8 cellular contexts compared by ENCODE assay signal in genomic region chr10:43606323-43607198, GRCh38. TPM values are rescaled to one million over a fixed set of nuclear protein-coding genes. Genes with fewer than 3 reads are reported as not detected.
DNase-seq lines count a peak whose midpoint lies in the region; ATAC-seq, FAIRE-seq and TF ChIP-seq lines count a peak whose summit lies in the region.

Gene ZNF485 (plus strand): TSS chr10:43606438. CDS start chr10:43607051, 613 bp downstream.

- peaks cover 4% of the 10 kb centered on the region for H3K9me3 Mint-ChIP-seq in activated T-helper 17 cell treated with anti-CD3 and anti-CD28 coated beads, Interleukin-2, amount 50 U/mL, for 72 hours
- H3K9me3 Mint-ChIP-seq in naive thymus-derived CD8-positive, alpha-beta T cell: peaks cover 0 to 2% (median 0%) of the 10 kb centered on the region in 9 donors

- no peak for FAIRE-seq in RCC 7860 (lab: Jason Lieb, UNC)

- no peaks in the 10 kb centered on the region for H3K27me3 Mint-ChIP-seq in activated T-helper 17 cell treated with anti-CD3 and anti-CD28 coated beads, Interleukin-2, amount 50 U/mL, for 72 hours
- H3K27me3 Mint-ChIP-seq in naive thymus-derived CD8-positive, alpha-beta T cell: peaks cover 0 to 4% (median 0%) of the 10 kb centered on the region in 5 donors

- POLR2A ChIA-PET in naive thymus-derived CD8-positive, alpha-beta T cell (lab: Charles Lee): interaction anchor here (0.9 to 2.2 kb wide), 5 partner anchors 11 to 43 kb away, joined by 3 to 10 read pairs (median 4); partner anchors contain the start of genes ZNF239 and ZNF32

- peak within 1 kb of the TSS; percentile 70 for H3K27ac ChIP-seq in HL-60 (replicated peaks)

- H3K27me3 ChIP-seq in HL-60 (ENCODE audit: insufficient read depth, poor library complexity, severe bottlenecking): no peaks in the 10 kb centered on the region

- peaks cover 27% of the 10 kb centered on the region for H3K4me1 Mint-ChIP-seq in activated T-helper 17 cell treated with anti-CD3 and anti-CD28 coated beads, Interleukin-2, amount 50 U/mL, for 72 hours
- H3K4me1 Mint-ChIP-seq in naive thymus-derived CD8-positive, alpha-beta T cell: peaks cover 17 to 38% (median 34%) of the 10 kb centered on the region in 4 donors

- peak within 1 kb of the TSS; percentile 43 for H3K27ac Mint-ChIP-seq in activated T-helper 17 cell treated with anti-CD3 and anti-CD28 coated beads, Interleukin-2, amount 50 U/mL, for 72 hours
- peak within 1 kb of the TSS; percentile 39 to 94 (median 86) for H3K27ac Mint-ChIP-seq in naive thymus-derived CD8-positive, alpha-beta T cell

- peak within 1 kb of the TSS; percentile 88 for H3K4me3 Mint-ChIP-seq in activated T-helper 17 cell treated with anti-CD3 and anti-CD28 coated beads, Interleukin-2, amount 50 U/mL, for 72 hours
- peak within 1 kb of the TSS; percentile 76 to 90 (median 85) for H3K4me3 Mint-ChIP-seq in naive thymus-derived CD8-positive, alpha-beta T cell

- ATAC-seq in GM19467 (IDR thresholded peaks at IDR 0.05; ENCODE audit: unreplicated experiment): peak; percentile 98
- ATAC-seq in activated T-helper 17 cell treated with anti-CD3 and anti-CD28 coated beads, Interleukin-2, amount 50 U/mL, for 72 hours (replicated peaks): peak; percentile 97
- peak; percentile 91 to 96 for ATAC-seq in naive thymus-derived CD8-positive, alpha-beta T cell

- H3K4me3 ChIP-seq in HL-60 (replicated peaks; ENCODE audit: insufficient read depth, low read length) (peak within 1 kb of the TSS; percentile 64), fibroblast of pulmonary artery (replicated peaks; ENCODE audit: low read depth, low read length) (peak within 1 kb of the TSS; percentile 59)

- H3K36me3 Mint-ChIP-seq in activated T-helper 17 cell treated with anti-CD3 and anti-CD28 coated beads, Interleukin-2, amount 50 U/mL, for 72 hours (ENCODE audit: low read depth): peaks cover 32% of the 10 kb centered on the region
- peaks cover 10 to 28% (median 28%) of the 10 kb centered on the region in 3 donors for H3K36me3 Mint-ChIP-seq in naive thymus-derived CD8-positive, alpha-beta T cell

- no peak for TF ChIP-seq CTCF in HL-60 (IDR thresholded peaks at IDR 0.05; ENCODE audit: insufficient read depth, low read length)
- no peak for TF ChIP-seq CTCF in fibroblast of pulmonary artery (IDR thresholded peaks at IDR 0.05; ENCODE audit: low read length, missing control alignments)

- DNase-seq in COR-L47 (lab: John Stamatoyannopoulos, UW) (peak; percentile 11), HL-60 (ENCODE audit: low read depth in 1 of 2, low spot score in 1 of 2) (peak; percentile 41 to 56), RCC 7860 (ENCODE audit: low spot score) (peak; percentile 46), fibroblast of pulmonary artery (ENCODE audit: low read depth) (peak; percentile 70)
- peak; percentile 41 to 80 (median 58) for DNase-seq in naive thymus-derived CD8-positive, alpha-beta T cell
- DNase-seq in stimulated activated naive CD4-positive, alpha-beta T cell (lab: John Stamatoyannopoulos, UW): peak; percentile 36 to 54 (median 46)

RNA-seq across cellular contexts. Expression of gene ZNF485, which starts in this region (rescaled TPM):
- total RNA-seq in activated T-helper 17 cell treated with anti-CD3 and anti-CD28 coated beads, Interleukin-2, amount 50 U/mL, for 72 hours: 1 to 10 TPM; 3.8 to 4.3 TPM
- 10 to 100 TPM; 11.7 to 12.6 TPM for total RNA-seq in naive thymus-derived CD8-positive, alpha-beta T cell
- 1 to 10 TPM; 4.5 to 6.8 (median 5.9) TPM for polyA plus RNA-seq in naive thymus-derived CD8-positive, alpha-beta T cell

Comparison
In these comparisons a context has a peak if more than half of its experiments do, and no peak if none do; other contexts are left out.
1. Peak in every context shown above with its lines: DNase-seq, ATAC-seq, H3K4me3 ChIP-seq and H3K27ac ChIP-seq.
2. DNase-seq: peak in every context shown above with its lines; median percentile 70 in fibroblast of pulmonary artery; 58 in naive thymus-derived CD8-positive, alpha-beta T cell; 48 in HL-60; 46 in RCC 7860; 46 in stimulated activated naive CD4-positive, alpha-beta T cell; 11 in COR-L47.